ENCODE assay signal across 11 cellular contexts in genomic region chr10:78688945-78689935, GRCh38.
DNase-seq lines count a peak whose midpoint lies in the region; ATAC-seq and TF ChIP-seq lines count a peak whose summit lies in the region.
"Had no signal": no experiment of that assay in that cellular context is flagged by ENCODE, and none has a peak within 500 bp of the region (broad histone marks: within the 10 kb centered on the region; RNA-seq: fewer than 3 reads in every experiment).

No MANE protein-coding gene starts in this region.

- intact Hi-C loops in A673 (cut with micrococcal nuclease; ENCODE audit: unreplicated experiment) = no loop called here

- no peaks in the 10 kb centered on the region for H3K36me3 Mint-ChIP-seq in immature natural killer cell

- H3K27ac Mint-ChIP-seq in immature natural killer cell = no peak overlapping the region
- H3K27ac Mint-ChIP-seq: activated T-cell treated with anti-CD3 and anti-CD28 coated beads, Interleukin-2, amount 50 U/mL, for 24 hours; B cell had no signal

- peaks cover 0 to 2% (median 0%) of the 10 kb centered on the region in 6 donors for H3K9me3 Mint-ChIP-seq in immature natural killer cell
- H3K9me3 Mint-ChIP-seq: activated T-cell treated with anti-CD3 and anti-CD28 coated beads, Interleukin-2, amount 50 U/mL, for 24 hours had no signal

- H3K4me3 Mint-ChIP-seq in immature natural killer cell = no peak overlapping the region
- H3K4me3 Mint-ChIP-seq: activated T-cell treated with anti-CD3 and anti-CD28 coated beads, Interleukin-2, amount 50 U/mL, for 24 hours; B cell had no signal

- H3K9me3 ChIP-seq in A673 (ENCODE audit: low read depth, low read length, poor library complexity, severe bottlenecking) = no peaks in the 10 kb centered on the region

- H3K4me1 ChIP-seq in A673 (ENCODE audit: insufficient read depth, low read length, poor library complexity, severe bottlenecking) = no peaks in the 10 kb centered on the region
- H3K4me1 ChIP-seq: foreskin keratinocyte had no signal

- H3K27me3 Mint-ChIP-seq in immature natural killer cell (ENCODE audit: low read depth in 3 of 3) = peaks cover 0 to 4% (median 2%) of the 10 kb centered on the region in 3 donors

- no peaks in the 10 kb centered on the region for H3K4me1 Mint-ChIP-seq in immature natural killer cell
- H3K4me1 Mint-ChIP-seq: B cell had no signal

- no TSS peak for BruUV-seq in A673 (replicated peaks; lab: Mats Ljungman, UMichigan)

- POLR2A ChIA-PET in A673 (lab: Charles Lee; ENCODE audit: low non-redundant PET) = no interaction called here

- no peaks in the 10 kb centered on the region for H3K27me3 ChIP-seq in A673 (replicated peaks; ENCODE audit: insufficient read depth, low read depth, low read length, poor library complexity)

- DNase-seq in A673 (ENCODE audit: low spot score) (peak; percentile 23), NCI-H187 (lab: John Stamatoyannopoulos, UW) (peak; percentile 65 to 87), choroid plexus epithelial cell (ENCODE audit: low read depth) (peak; percentile 9), mucosa of gallbladder (ENCODE audit: low spot score) (peak; percentile 30), NCI-H2029 (lab: John Stamatoyannopoulos, UW) (no peak), immature natural killer cell (no peak), GM19240 (ENCODE audit: insufficient read length, low spot score) (no peak)
- DNase-seq: activated T-cell treated with anti-CD3 and anti-CD28 coated beads, Interleukin-2, amount 50 U/mL, for 24 hours; foreskin keratinocyte had no signal

- no peak for ATAC-seq in GM18858 (IDR thresholded peaks at IDR 0.05; ENCODE audit: unreplicated experiment)
- ATAC-seq: foreskin keratinocyte had no signal

- H3K27ac ChIP-seq in A673 (ENCODE audit: low read depth, low read length, poor library complexity, severe bottlenecking) = no peak overlapping the region
- H3K27ac ChIP-seq: foreskin keratinocyte had no signal

- TF ChIP-seq CTCF in A673 (conservative IDR thresholded peaks at IDR 0.05; ENCODE audit: low read depth, low read length) (no peak), choroid plexus epithelial cell (conservative IDR thresholded peaks at IDR 0.05; ENCODE audit: low read depth, low read length) (no peak)

- CTCF ChIA-PET in A673 (lab: Charles Lee) = no interaction called here

- H3K4me3 ChIP-seq in A673 (ENCODE audit: low read depth, low read length, poor library complexity, severe bottlenecking) (no peak overlapping the region), choroid plexus epithelial cell (ENCODE audit: low read depth, low read length) (no peak overlapping the region)

- H3K36me3 ChIP-seq in A673 (ENCODE audit: insufficient read depth, low read length, poor library complexity, severe bottlenecking) = no peaks in the 10 kb centered on the region

Comparison
In these comparisons a context has a peak if more than half of its experiments do, and no peak if none do; other contexts are left out.
1. DNase-seq: peak in A673 (single experiment), NCI-H187 (2 of 2), choroid plexus epithelial cell (single experiment) and mucosa of gallbladder (single experiment); none in NCI-H2029 (single experiment), immature natural killer cell (0 of 3) and GM19240 (single experiment).